Comparison of ENCODE assay signal across 8 cellular contexts in genomic region chr6:8435093-8435844, GRCh38. TPM values are rescaled to one million over a fixed set of nuclear protein-coding genes. Genes with fewer than 3 reads are reported as not detected.
A peak's percentile ranks its signal among the peaks of the same experiment; 100 is the strongest.
DNase-seq lines count a peak whose midpoint lies in the region; ATAC-seq, FAIRE-seq and TF ChIP-seq lines count a peak whose summit lies in the region.

Gene SLC35B3, minus strand, starts transcription at chr6:8435545.

- peak; percentile 89 for FAIRE-seq in GM18507 (lab: Jason Lieb, UNC)
- FAIRE-seq in urothelium cell line (lab: Jason Lieb, UNC) = peak; percentile 86

- no peaks in the 10 kb centered on the region for H3K9me3 ChIP-seq in ascending aorta
- no peaks in the 10 kb centered on the region for H3K9me3 ChIP-seq in right cardiac atrium (ENCODE audit: control insufficient read depth, low read length)

- no peak for TF ChIP-seq CTCF in ascending aorta (IDR thresholded peaks at IDR 0.05)

- H3K4me1 ChIP-seq in ascending aorta (peaks cover 0 to 17% of the 10 kb centered on the region in 2 donors), right cardiac atrium (ENCODE audit: control insufficient read depth, insufficient read depth, low read length) (peaks cover 1% of the 10 kb centered on the region)

- WGBS in right cardiac atrium = 1% methylated on average over 62 of the region's 62 CpGs

- H3K4me3 ChIP-seq in ascending aorta (peak within 1 kb of the TSS; percentile 62 to 74), right cardiac atrium (ENCODE audit: low read length) (peak within 1 kb of the TSS; percentile 93)

- ATAC-seq in HG02973 (IDR thresholded peaks at IDR 0.05; ENCODE audit: unreplicated experiment) (peak; percentile 93), right cardiac atrium (peak; percentile 100)

- no peaks in the 10 kb centered on the region for H3K36me3 ChIP-seq in ascending aorta

- DNase-seq in GM18507 (ENCODE audit: extremely low spot score, insufficient read length, low read depth) = peak; percentile 92
- peak; percentile 87 to 94 for DNase-seq in NCI-H1930 (lab: John Stamatoyannopoulos, UW)
- peak; percentile 75 to 97 for DNase-seq in ascending aorta (ENCODE audit: low spot score in 2 of 2)
- peak; percentile 98 to 99 (median 99) for DNase-seq in right cardiac atrium
- DNase-seq in pulmonary artery endothelial cell (ENCODE audit: low read depth, low spot score) = peak; percentile 60
- DNase-seq in urothelium cell line (ENCODE audit: low spot score) = peak; percentile 96

- intact Hi-C loops in T-helper 2 cell treated with Interferon-gamma antibody and Interleukin-4, amounts not matched to agents 100 ng/mL and 5 ng/mL, for 36 hours (cut with micrococcal nuclease) = loop anchor here (1.0 to 5.0 kb wide), 6 partner anchors 333 to 1969 kb away; partner anchors contain the start of genes BLOC1S5, EEF1E1, SNRNP48 and TXNDC5
- intact Hi-C loops in ascending aorta (cut with DNase I) (loop anchor here (5.0 to 10.0 kb wide), 4 partner anchors 330 to 1970 kb away; partner anchors contain the start of genes EEF1E1 and TXNDC5), right cardiac atrium (cut with DNase I) (no loop called here)

- H3K27ac ChIP-seq in ascending aorta = peak within 1 kb of the TSS; percentile 75 to 85
- peak within 1 kb of the TSS; percentile 76 for H3K27ac ChIP-seq in right cardiac atrium (ENCODE audit: low read length)

- H3K27me3 ChIP-seq in ascending aorta (no peaks in the 10 kb centered on the region), right cardiac atrium (ENCODE audit: control insufficient read depth, insufficient read depth) (no peaks in the 10 kb centered on the region)

RNA-seq across cellular contexts. Expression of gene SLC35B3, which starts in this region (rescaled TPM):
- total RNA-seq in T-helper 2 cell treated with Interferon-gamma antibody and Interleukin-4, amounts not matched to agents 100 ng/mL and 5 ng/mL, for 36 hours = 11.0 and 12.4 TPM in 2 replicates
- 11.3 TPM for total RNA-seq in ascending aorta
- total RNA-seq in right cardiac atrium = 10 to 100 TPM in 3 of 4 donors, 1 to 10 TPM in 1; 9.7 to 12.8 (median 10.2) TPM
- polyA plus RNA-seq in right cardiac atrium = 9.1 TPM
- total RNA-seq in pulmonary artery endothelial cell = 19.3 and 24.7 TPM in 2 replicates

Comparison
In these comparisons a context has a peak if more than half of its experiments do, and no peak if none do; other contexts are left out.
1. Peak in every context shown above with its lines: DNase-seq, ATAC-seq, H3K4me3 ChIP-seq and H3K27ac ChIP-seq.
2. intact Hi-C loops: an anchor here in T-helper 2 cell treated with Interferon-gamma antibody and Interleukin-4, amounts not matched to agents 100 ng/mL and 5 ng/mL, for 36 hours (1.0 to 5.0 kb wide) and ascending aorta (5.0 to 10.0 kb wide); none called in right cardiac atrium.